ENCODE assay signal across 11 cellular contexts in the genomic region with DNA sequence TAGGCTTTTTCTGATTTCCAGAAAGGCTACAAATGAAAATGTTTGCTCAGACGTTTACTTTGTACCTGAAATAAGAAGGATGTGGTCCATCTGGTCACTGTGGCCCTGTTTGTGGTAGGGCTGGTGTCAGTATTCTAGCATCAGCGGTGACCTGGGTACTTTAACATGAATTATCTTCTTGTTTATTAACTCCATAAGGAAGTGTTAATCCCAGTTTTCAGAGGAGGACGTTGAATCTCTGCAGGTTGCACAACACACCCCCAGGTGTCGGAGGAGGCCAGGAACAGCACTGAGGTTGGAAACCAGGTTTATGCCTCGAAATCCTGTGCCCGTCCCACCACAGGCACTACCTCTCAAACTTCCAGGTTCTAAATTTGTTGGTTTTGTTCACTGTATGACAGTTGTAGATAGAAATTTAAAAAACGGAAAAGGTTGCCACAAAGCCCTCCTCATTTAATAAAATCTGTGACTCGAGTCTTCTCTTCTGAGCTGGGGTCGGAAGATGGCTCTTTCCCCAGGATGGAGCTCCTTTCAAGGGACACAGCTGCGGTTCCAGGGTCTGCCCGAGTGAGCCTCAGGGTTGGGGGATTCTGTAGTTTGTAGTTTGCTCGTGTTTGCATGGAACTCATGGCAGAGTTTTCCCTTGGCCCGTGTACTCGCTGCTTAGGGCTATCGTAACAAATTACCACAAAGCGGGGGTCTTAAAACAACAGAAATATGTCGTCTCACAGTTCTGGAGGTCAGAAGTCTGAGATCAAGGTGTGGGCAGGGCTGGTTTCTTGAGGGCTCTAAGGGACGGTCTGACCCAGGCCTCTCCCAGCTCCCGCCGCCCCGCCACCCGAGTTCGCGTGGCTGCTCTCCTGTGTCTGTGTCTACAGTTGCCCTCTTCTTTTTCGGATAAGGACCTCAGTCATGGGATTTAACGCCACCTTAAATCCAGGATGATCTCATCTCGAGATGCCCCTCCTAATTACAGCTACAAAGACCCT. TPM values are rescaled to one million over a fixed set of nuclear protein-coding genes. Genes with fewer than 3 reads are reported as not detected.
DNase-seq lines count a peak whose midpoint lies in the region; ATAC-seq and TF ChIP-seq lines count a peak whose summit lies in the region.
"Had no signal": no experiment of that assay in that cellular context is flagged by ENCODE, and none has a peak within 500 bp of the region (broad histone marks: within the 10 kb centered on the region; RNA-seq: fewer than 3 reads in every experiment).

No MANE protein-coding gene starts in this region.

- H3K9me3 Mint-ChIP-seq in activated T-cell treated with anti-CD3 and anti-CD28 coated beads, Interleukin-2, amount 50 U/mL, for 4 hours = no peaks in the 10 kb centered on the region
- H3K9me3 Mint-ChIP-seq in activated CD8-positive, alpha-beta T cell treated with anti-CD3 and anti-CD28 coated beads for 36 hours = no peaks in the 10 kb centered on the region

- H3K27me3 Mint-ChIP-seq in activated T-cell treated with anti-CD3 and anti-CD28 coated beads, Interleukin-2, amount 50 U/mL, for 4 hours (ENCODE audit: low read depth) = no peaks in the 10 kb centered on the region
- no peaks in the 10 kb centered on the region for H3K27me3 Mint-ChIP-seq in activated CD8-positive, alpha-beta T cell treated with anti-CD3 and anti-CD28 coated beads for 36 hours

- H3K27ac Mint-ChIP-seq in activated CD8-positive, alpha-beta T cell treated with anti-CD3 and anti-CD28 coated beads for 36 hours = peak overlapping the region; percentile 86

- no peak for DNase-seq in activated T-cell treated with anti-CD3 and anti-CD28 coated beads, Interleukin-2, amount 50 U/mL, for 4 hours
- DNase-seq in activated T-cell treated with anti-CD3 and anti-CD28 coated beads for 4 hours = no peak
- DNase-seq in activated CD8-positive, alpha-beta T cell treated with anti-CD3 and anti-CD28 coated beads for 36 hours = no peak
- DNase-seq in left lobe of liver (ENCODE audit: low spot score) = peak; percentile 36
- no peak for DNase-seq in thoracic aorta (ENCODE audit: low spot score)
- DNase-seq in stimulated activated CD4-positive, alpha-beta T cell treated with anti-CD3 and anti-CD28 coated beads, Interleukin-4, amount 100 ng/mL, for 1 hour = no peak
- DNase-seq: HCEC 1CT, NCI-H69 had no signal

- H3K36me3 ChIP-seq in thoracic aorta = no peaks in the 10 kb centered on the region

- intact Hi-C loops in activated CD8-positive, alpha-beta T cell treated with anti-CD3 and anti-CD28 coated beads for 36 hours (cut with micrococcal nuclease) = no loop called here

- CTCF ChIA-PET in activated CD8-positive, alpha-beta T cell treated with anti-CD3 and anti-CD28 coated beads for 36 hours (lab: Charles Lee) = interaction anchor here (1.3 to 2.5 kb wide), 2 partner anchors 13 to 530 kb away, joined by 3 to 11 read pairs; a partner anchor contains a TSS

- no peaks in the 10 kb centered on the region for H3K9me3 ChIP-seq in thoracic aorta

- H3K4me3 ChIP-seq in thoracic aorta = peak overlapping the region; percentile 54

- no peak for ATAC-seq in activated T-cell treated with anti-CD3 and anti-CD28 coated beads, Interleukin-2, amount 50 U/mL, for 4 hours
- ATAC-seq in activated CD8-positive, alpha-beta T cell treated with anti-CD3 and anti-CD28 coated beads for 36 hours = no peak
- ATAC-seq in left lobe of liver (peak; percentile 7), thoracic aorta (ENCODE audit: insufficient number of reproducible peaks, low FRiP score, low read depth) (no peak), HG02938 (IDR thresholded peaks at IDR 0.05; ENCODE audit: unreplicated experiment) (no peak), HG02759 (IDR thresholded peaks at IDR 0.05; ENCODE audit: unreplicated experiment) (no peak)

- peaks cover 33% of the 10 kb centered on the region for H3K4me1 Mint-ChIP-seq in activated T-cell treated with anti-CD3 and anti-CD28 coated beads, Interleukin-2, amount 50 U/mL, for 4 hours (ENCODE audit: low read depth)
- H3K4me1 Mint-ChIP-seq in activated CD8-positive, alpha-beta T cell treated with anti-CD3 and anti-CD28 coated beads for 36 hours (ENCODE audit: low read depth) = peaks cover 23% of the 10 kb centered on the region

- POLR2A ChIA-PET in activated CD8-positive, alpha-beta T cell treated with anti-CD3 and anti-CD28 coated beads for 36 hours (lab: Charles Lee) = interaction anchor here (0.6 to 3.4 kb wide), 4 partner anchors 13 to 431 kb away, joined by 3 to 14 read pairs (median 4); a partner anchor contains a TSS

- H3K36me3 Mint-ChIP-seq in activated T-cell treated with anti-CD3 and anti-CD28 coated beads, Interleukin-2, amount 50 U/mL, for 4 hours (ENCODE audit: insufficient read depth) = no peaks in the 10 kb centered on the region
- no peaks in the 10 kb centered on the region for H3K36me3 Mint-ChIP-seq in activated CD8-positive, alpha-beta T cell treated with anti-CD3 and anti-CD28 coated beads for 36 hours (ENCODE audit: low read depth)

- peak overlapping the region; percentile 78 for H3K4me3 Mint-ChIP-seq in activated T-cell treated with anti-CD3 and anti-CD28 coated beads, Interleukin-2, amount 50 U/mL, for 4 hours
- H3K4me3 Mint-ChIP-seq in activated CD8-positive, alpha-beta T cell treated with anti-CD3 and anti-CD28 coated beads for 36 hours = peak overlapping the region; percentile 71

- no peaks in the 10 kb centered on the region for H3K27me3 ChIP-seq in thoracic aorta (replicated peaks; ENCODE audit: insufficient read depth)

- H3K4me1 ChIP-seq in thoracic aorta (ENCODE audit: control insufficient read depth in 1 of 2, low read depth in 2 of 2) = peaks cover 0 to 20% of the 10 kb centered on the region in 2 donors

- TF ChIP-seq CTCF in activated CD8-positive, alpha-beta T cell treated with anti-CD3 and anti-CD28 coated beads for 36 hours (IDR thresholded peaks at IDR 0.05) = no peak
- no peak for TF ChIP-seq CTCF in thoracic aorta (IDR thresholded peaks at IDR 0.05)

- H3K27ac ChIP-seq in thoracic aorta = no peak overlapping the region
- H3K27ac ChIP-seq: C4-2B had no signal

RNA-seq across cellular contexts. Expression of a gene that starts 13.7 kb away (rescaled TPM):
- total RNA-seq in activated T-cell treated with anti-CD3 and anti-CD28 coated beads, Interleukin-2, amount 50 U/mL, for 4 hours = 10 to 100 TPM; 60.6 to 76.8 (median 65.7) TPM
- 10 to 100 TPM; 37.2 to 43.6 TPM for total RNA-seq in activated CD8-positive, alpha-beta T cell treated with anti-CD3 and anti-CD28 coated beads for 36 hours
- total RNA-seq in left lobe of liver = 8.9 TPM
- total RNA-seq in thoracic aorta = 10 to 100 TPM; 53.9 to 54.6 TPM
